22 cellular contexts compared by ENCODE assay signal in the genomic region with DNA sequence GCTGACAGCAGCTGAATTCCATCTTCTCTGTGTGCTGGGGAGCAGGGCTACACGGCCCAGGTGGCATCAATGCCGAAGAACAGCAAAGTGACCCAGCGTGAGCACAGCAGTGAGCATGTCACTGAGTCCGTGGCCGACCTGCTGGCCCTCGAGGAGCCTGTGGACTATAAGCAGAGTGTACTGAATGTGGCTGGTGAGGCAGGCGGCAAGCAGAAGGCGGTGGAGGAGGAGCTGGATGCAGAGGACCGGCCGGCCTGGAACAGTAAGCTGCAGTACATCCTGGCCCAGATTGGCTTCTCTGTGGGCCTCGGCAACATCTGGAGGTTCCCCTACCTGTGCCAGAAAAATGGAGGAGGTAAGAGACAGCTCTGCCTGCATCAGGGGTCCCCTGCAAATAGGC. TPM values are rescaled to one million over a fixed set of nuclear protein-coding genes. Genes with fewer than 3 reads are reported as not detected.
"Had no signal": no experiment of that assay in that cellular context is flagged by ENCODE, and none has a peak within 500 bp of the region (broad histone marks: within the 10 kb centered on the region; RNA-seq: fewer than 3 reads in every experiment).

No MANE protein-coding gene starts in this region.

- FAIRE-seq: endothelial cell of umbilical vein, frontal cortex, islet of Langerhans, keratinocyte had no signal

- H3K27me3 ChIP-seq: colonic mucosa had no signal

- H3K27ac ChIP-seq: colonic mucosa, esophagus muscularis mucosa, foreskin keratinocyte, gastroesophageal sphincter, heart right ventricle, left lung, lower lobe of right lung had no signal

- H3K4me1 ChIP-seq: colonic mucosa, esophagus muscularis mucosa, foreskin keratinocyte, gastroesophageal sphincter, left lung, lower lobe of right lung had no signal

- ATAC-seq: foreskin keratinocyte, gastroesophageal sphincter, heart right ventricle, left cardiac atrium, left lung, left ventricle myocardium superior, lower lobe of right lung, mucosa of descending colon had no signal

- H3K36me3 ChIP-seq: colonic mucosa, esophagus muscularis mucosa, gastroesophageal sphincter, heart right ventricle, left lung, lower lobe of right lung had no signal

- DNase-seq: colonic mucosa; cortex of kidney; effector CD4-positive, alpha-beta T cell; effector memory CD4-positive, alpha-beta T cell; foreskin keratinocyte; heart right ventricle; hippocampal formation; left cardiac atrium; left lung; left ventricle myocardium superior; lower lobe of right lung; mesenchymal stem cell; mucosa of descending colon; naive B cell had no signal

- H3K9me3 ChIP-seq: colonic mucosa, esophagus muscularis mucosa, gastroesophageal sphincter, heart right ventricle, left lung, lower lobe of right lung, mucosa of descending colon had no signal

- H3K4me3 ChIP-seq: colonic mucosa, esophagus muscularis mucosa, gastroesophageal sphincter, heart right ventricle, left lung, lower lobe of right lung, mucosa of descending colon had no signal

RNA-seq across cellular contexts. Expression of gene UBL4B, which starts 54.6 kb away (rescaled TPM):
- polyA plus RNA-seq: endothelial cell of umbilical vein, esophagus, fibroblast of lung, foreskin keratinocyte, heart right ventricle, keratinocyte had no signal
